In the genomic region with DNA sequence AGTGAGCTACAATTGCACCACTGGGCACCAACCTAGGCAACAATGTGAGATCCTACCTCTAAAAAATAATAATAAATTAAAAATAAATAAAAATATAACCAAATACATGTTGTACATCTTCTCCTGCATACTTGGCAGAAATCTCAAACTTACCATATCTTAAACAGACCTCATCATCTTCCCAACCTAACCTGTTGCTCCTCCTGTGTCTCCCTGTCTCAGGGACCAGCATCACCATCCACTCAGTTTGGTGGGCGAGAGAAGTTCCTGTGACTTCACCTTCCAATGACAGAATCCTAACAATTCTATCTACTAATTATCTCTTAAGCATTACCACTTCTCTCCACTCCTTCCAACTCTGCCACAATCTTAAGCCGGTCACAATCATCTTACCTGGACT, we compare ENCODE assay signal across 1 cellular context.
TF ChIP-seq lines count a peak whose summit lies in the region.

No MANE protein-coding gene starts in this region.

TF ChIP-seq in K562, 482 proteins besides CTCF, POLR2A, EP300 and RAD21 (continued from another document):
- TF ChIP-seq, protein P1, sequence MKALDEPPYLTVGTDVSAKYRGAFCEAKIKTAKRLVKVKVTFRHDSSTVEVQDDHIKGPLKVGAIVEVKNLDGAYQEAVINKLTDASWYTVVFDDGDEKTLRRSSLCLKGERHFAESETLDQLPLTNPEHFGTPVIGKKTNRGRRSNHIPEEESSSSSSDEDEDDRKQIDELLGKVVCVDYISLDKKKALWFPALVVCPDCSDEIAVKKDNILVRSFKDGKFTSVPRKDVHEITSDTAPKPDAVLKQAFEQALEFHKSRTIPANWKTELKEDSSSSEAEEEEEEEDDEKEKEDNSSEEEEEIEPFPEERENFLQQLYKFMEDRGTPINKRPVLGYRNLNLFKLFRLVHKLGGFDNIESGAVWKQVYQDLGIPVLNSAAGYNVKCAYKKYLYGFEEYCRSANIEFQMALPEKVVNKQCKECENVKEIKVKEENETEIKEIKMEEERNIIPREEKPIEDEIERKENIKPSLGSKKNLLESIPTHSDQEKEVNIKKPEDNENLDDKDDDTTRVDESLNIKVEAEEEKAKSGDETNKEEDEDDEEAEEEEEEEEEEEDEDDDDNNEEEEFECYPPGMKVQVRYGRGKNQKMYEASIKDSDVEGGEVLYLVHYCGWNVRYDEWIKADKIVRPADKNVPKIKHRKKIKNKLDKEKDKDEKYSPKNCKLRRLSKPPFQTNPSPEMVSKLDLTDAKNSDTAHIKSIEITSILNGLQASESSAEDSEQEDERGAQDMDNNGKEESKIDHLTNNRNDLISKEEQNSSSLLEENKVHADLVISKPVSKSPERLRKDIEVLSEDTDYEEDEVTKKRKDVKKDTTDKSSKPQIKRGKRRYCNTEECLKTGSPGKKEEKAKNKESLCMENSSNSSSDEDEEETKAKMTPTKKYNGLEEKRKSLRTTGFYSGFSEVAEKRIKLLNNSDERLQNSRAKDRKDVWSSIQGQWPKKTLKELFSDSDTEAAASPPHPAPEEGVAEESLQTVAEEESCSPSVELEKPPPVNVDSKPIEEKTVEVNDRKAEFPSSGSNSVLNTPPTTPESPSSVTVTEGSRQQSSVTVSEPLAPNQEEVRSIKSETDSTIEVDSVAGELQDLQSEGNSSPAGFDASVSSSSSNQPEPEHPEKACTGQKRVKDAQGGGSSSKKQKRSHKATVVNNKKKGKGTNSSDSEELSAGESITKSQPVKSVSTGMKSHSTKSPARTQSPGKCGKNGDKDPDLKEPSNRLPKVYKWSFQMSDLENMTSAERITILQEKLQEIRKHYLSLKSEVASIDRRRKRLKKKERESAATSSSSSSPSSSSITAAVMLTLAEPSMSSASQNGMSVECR (CRISPR knock-in tag; IDR thresholded peaks at IDR 0.05): no peak
- no peak for TF ChIP-seq POLR2AphosphoS5 (IDR thresholded peaks at IDR 0.05; ENCODE audit: control insufficient read depth, insufficient read depth, low read depth, low read length)
- TF ChIP-seq POLR3G (IDR thresholded peaks at IDR 0.05; ENCODE audit: extremely low read depth, insufficient read length, insufficient replicate concordance): no peak
- TF ChIP-seq, protein P2, sequence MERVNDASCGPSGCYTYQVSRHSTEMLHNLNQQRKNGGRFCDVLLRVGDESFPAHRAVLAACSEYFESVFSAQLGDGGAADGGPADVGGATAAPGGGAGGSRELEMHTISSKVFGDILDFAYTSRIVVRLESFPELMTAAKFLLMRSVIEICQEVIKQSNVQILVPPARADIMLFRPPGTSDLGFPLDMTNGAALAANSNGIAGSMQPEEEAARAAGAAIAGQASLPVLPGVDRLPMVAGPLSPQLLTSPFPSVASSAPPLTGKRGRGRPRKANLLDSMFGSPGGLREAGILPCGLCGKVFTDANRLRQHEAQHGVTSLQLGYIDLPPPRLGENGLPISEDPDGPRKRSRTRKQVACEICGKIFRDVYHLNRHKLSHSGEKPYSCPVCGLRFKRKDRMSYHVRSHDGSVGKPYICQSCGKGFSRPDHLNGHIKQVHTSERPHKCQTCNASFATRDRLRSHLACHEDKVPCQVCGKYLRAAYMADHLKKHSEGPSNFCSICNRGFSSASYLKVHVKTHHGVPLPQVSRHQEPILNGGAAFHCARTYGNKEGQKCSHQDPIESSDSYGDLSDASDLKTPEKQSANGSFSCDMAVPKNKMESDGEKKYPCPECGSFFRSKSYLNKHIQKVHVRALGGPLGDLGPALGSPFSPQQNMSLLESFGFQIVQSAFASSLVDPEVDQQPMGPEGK (CRISPR knock-in tag; IDR thresholded peaks at IDR 0.05; ENCODE audit: borderline replicate concordance): no peak
- TF ChIP-seq, protein P3, sequence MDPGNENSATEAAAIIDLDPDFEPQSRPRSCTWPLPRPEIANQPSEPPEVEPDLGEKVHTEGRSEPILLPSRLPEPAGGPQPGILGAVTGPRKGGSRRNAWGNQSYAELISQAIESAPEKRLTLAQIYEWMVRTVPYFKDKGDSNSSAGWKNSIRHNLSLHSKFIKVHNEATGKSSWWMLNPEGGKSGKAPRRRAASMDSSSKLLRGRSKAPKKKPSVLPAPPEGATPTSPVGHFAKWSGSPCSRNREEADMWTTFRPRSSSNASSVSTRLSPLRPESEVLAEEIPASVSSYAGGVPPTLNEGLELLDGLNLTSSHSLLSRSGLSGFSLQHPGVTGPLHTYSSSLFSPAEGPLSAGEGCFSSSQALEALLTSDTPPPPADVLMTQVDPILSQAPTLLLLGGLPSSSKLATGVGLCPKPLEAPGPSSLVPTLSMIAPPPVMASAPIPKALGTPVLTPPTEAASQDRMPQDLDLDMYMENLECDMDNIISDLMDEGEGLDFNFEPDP (CRISPR knock-in tag; IDR thresholded peaks at IDR 0.05): no peak
- no peak for TF ChIP-seq MBD2 (IDR thresholded peaks at IDR 0.05; ENCODE audit: borderline replicate concordance, low read depth)
- TF ChIP-seq U2AF2 (optimal IDR thresholded peaks at IDR 0.05; ENCODE audit: low read depth, low read length): no peak
- no peak for TF ChIP-seq ZBTB43 (CRISPR knock-in tag; IDR thresholded peaks at IDR 0.05)
- TF ChIP-seq CBX5 (IDR thresholded peaks at IDR 0.05; ENCODE audit: borderline replicate concordance, low read depth): no peak
